ENCODE assay signal across 26 cellular contexts in the genomic region with DNA sequence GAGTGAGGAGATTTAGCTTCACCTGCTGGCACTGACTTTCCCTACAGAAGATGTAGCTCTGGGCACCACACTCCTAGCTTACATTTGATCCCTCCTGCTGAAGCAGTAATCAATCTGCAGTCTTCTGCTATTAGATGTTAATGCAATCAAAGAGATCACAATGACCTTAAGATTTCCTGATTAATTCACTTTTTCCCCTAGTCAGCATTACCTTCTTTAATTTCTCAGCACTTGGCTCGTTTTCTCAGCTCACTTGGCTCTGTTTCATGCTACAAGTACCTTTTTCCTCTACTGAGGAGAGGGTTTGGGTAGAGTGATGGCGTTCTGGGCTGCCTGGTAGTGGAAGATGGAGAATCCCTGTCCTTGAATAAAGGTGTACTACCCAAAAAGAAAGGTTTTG.
"Had no signal": no experiment of that assay in that cellular context is flagged by ENCODE, and none has a peak within 500 bp of the region (broad histone marks: within the 10 kb centered on the region; RNA-seq: fewer than 3 reads in every experiment).

No MANE protein-coding gene starts in this region.

- H3K27ac ChIP-seq: epithelial cell of prostate, esophagus squamous epithelium, gastrocnemius medialis, heart right ventricle, left lung, lower lobe of right lung had no signal

- H3K4me1 ChIP-seq: esophagus squamous epithelium, gastrocnemius medialis, heart right ventricle, left lung, lower lobe of right lung had no signal

- ATAC-seq: effector memory CD8-positive, alpha-beta T cell; esophagus mucosa; gastrocnemius medialis; heart right ventricle; left cardiac atrium; left lung; left ventricle myocardium superior; lower lobe of right lung; mucosa of descending colon; naive thymus-derived CD8-positive, alpha-beta T cell had no signal

- H3K36me3 ChIP-seq: esophagus squamous epithelium, gastrocnemius medialis, heart right ventricle, left lung, lower lobe of right lung had no signal

- DNase-seq: cortex of kidney; effector CD8-positive, alpha-beta T cell; effector memory CD8-positive, alpha-beta T cell; endodermal cell; erythroblast; esophagus squamous epithelium; foreskin fibroblast; foreskin melanocyte; gastrocnemius medialis; glutamatergic neuron; head of caudate nucleus; heart right ventricle; hippocampal formation; left cardiac atrium; left lung; left ventricle myocardium superior; lower lobe of right lung; mesenchymal stem cell; mucosa of descending colon; naive B cell; naive thymus-derived CD8-positive, alpha-beta T cell had no signal

- FAIRE-seq: endometrium, islet of Langerhans, keratinocyte had no signal

- H3K9me3 ChIP-seq: esophagus squamous epithelium, gastrocnemius medialis, heart right ventricle, left lung, lower lobe of right lung, mucosa of descending colon had no signal

- H3K4me3 ChIP-seq: esophagus squamous epithelium, gastrocnemius medialis, heart right ventricle, left lung, lower lobe of right lung, mucosa of descending colon had no signal
